In the genomic region with DNA sequence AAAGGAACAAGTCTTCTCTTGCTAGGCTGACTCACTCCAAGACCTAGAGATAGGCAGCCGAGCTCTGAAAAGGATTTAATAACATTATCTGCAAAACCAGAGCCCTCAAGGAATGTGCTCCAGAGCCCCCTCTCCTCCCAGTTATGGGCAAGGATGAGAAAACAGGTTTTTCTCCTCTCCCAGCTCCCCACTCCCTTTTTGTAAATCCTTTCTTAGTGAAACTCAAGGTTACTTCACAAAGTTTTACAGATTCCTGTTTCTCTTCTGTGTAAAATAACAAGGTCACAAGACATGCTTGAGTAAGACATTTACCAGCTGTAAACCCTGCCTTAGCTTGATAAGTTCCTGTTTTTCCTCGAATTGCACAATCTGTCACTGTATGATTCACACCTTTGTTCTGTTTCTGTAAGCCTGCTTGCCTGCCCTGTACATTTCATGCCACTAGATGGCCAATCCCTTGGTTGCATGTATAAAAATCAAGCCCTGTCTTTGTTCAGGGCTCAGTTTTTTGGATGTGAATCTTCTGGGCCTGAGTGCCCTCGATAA, we compare ENCODE assay signal across 8 cellular contexts.
A peak's percentile ranks its signal among the peaks of the same experiment; 100 is the strongest.
DNase-seq lines count a peak whose midpoint lies in the region; ATAC-seq, FAIRE-seq and TF ChIP-seq lines count a peak whose summit lies in the region.

No MANE protein-coding gene starts in this region.

- POLR2A ChIA-PET in AG04449 (lab: Yijun Ruan, JAX): no interaction called here

- H3K27me3 ChIP-seq in upper lobe of left lung: no peaks in the 10 kb centered on the region

- peak overlapping the region in 1 of 4 donors; percentile 59 for H3K27ac ChIP-seq in upper lobe of left lung

- TF ChIP-seq POLR2A in upper lobe of left lung (IDR thresholded peaks at IDR 0.05): no peak

- 31 to 52% methylated on average over 3 of the region's 3 CpGs for WGBS in upper lobe of left lung, 2 donors

- H3K4me1 ChIP-seq in upper lobe of left lung: no peaks in the 10 kb centered on the region

- TF ChIP-seq CTCF in AG04449 (IDR thresholded peaks at IDR 0.05; ENCODE audit: insufficient read depth, low read length, missing control alignments) (peak; percentile 34), epithelial cell of proximal tubule (conservative IDR thresholded peaks at IDR 0.05; ENCODE audit: low read depth, low read length) (peak; percentile 86), upper lobe of left lung (IDR thresholded peaks at IDR 0.05) (peak in 3 of 6 experiments; percentile 28 to 52 (median 40))

- FAIRE-seq in frontal cortex (lab: Jason Lieb, UNC): no peak

- CTCF ChIA-PET in AG04449 (lab: Yijun Ruan, JAX): no interaction called here

- H3K36me3 ChIP-seq in upper lobe of left lung: no peaks in the 10 kb centered on the region

- H3K9me3 ChIP-seq in upper lobe of left lung: peaks cover 0 to 16% (median 0%) of the 10 kb centered on the region in 4 donors

- TF ChIP-seq EP300 in upper lobe of left lung (IDR thresholded peaks at IDR 0.05): no peak

- DNase-seq in AG04449 (ENCODE audit: low read depth, low spot score): peak; percentile 21
- DNase-seq in NAMALWA (ENCODE audit: low spot score): peak; percentile 90
- DNase-seq in epithelial cell of proximal tubule (ENCODE audit: low read depth): peak; percentile 99
- peak in 1 of 2 donors; percentile 31 for DNase-seq in upper lobe of left lung
- DNase-seq in frontal cortex (ENCODE audit: low spot score in 2 of 2): no peak
- no peak for DNase-seq in NCI-H774 (lab: John Stamatoyannopoulos, UW)

- no peak overlapping the region for H3K4me3 ChIP-seq in AG04449 (ENCODE audit: low read depth, low read length)
- peak overlapping the region; percentile 37 for H3K4me3 ChIP-seq in epithelial cell of proximal tubule (ENCODE audit: low read depth, low read length)
- no peak overlapping the region for H3K4me3 ChIP-seq in upper lobe of left lung

- peak; percentile 81 for ATAC-seq in GM21390 (IDR thresholded peaks at IDR 0.05; ENCODE audit: unreplicated experiment)
- peak; percentile 49 to 82 for ATAC-seq in upper lobe of left lung (ENCODE audit: low FRiP score in 2 of 2)
- no peak for ATAC-seq in GM21619 (IDR thresholded peaks at IDR 0.05; ENCODE audit: unreplicated experiment)

Comparison
In these comparisons a context has a peak if more than half of its experiments do, and no peak if none do; other contexts are left out.
1. DNase-seq: peak in AG04449 (single experiment), NAMALWA (single experiment) and epithelial cell of proximal tubule (single experiment); none in frontal cortex (0 of 2) and NCI-H774 (single experiment).